14 cellular contexts compared by ENCODE assay signal in genomic region chr17:27741971-27742370, GRCh38. TPM values are rescaled to one million over a fixed set of nuclear protein-coding genes. Genes with fewer than 3 reads are reported as not detected.
DNase-seq lines count a peak whose midpoint lies in the region; ATAC-seq and TF ChIP-seq lines count a peak whose summit lies in the region.
"Had no signal": no experiment of that assay in that cellular context is flagged by ENCODE, and none has a peak within 500 bp of the region (broad histone marks: within the 10 kb centered on the region; RNA-seq: fewer than 3 reads in every experiment).

No MANE protein-coding gene starts in this region.

- no peak for TF ChIP-seq CTCF in endodermal cell (conservative IDR thresholded peaks at IDR 0.05)
- TF ChIP-seq CTCF in osteoblast (IDR thresholded peaks at IDR 0.05; ENCODE audit: extremely low read depth, low read depth, low read length): no peak
- no peak for TF ChIP-seq CTCF in MM.1S (IDR thresholded peaks at IDR 0.05; ENCODE audit: low read length)

- H3K27me3 ChIP-seq in ACC112 (ENCODE audit: insufficient read depth, low read length) (peaks cover 9% of the 10 kb centered on the region; the same call in 1 of the 2 replicates), adipocyte (replicated peaks; ENCODE audit: control insufficient read depth, insufficient read depth, low read length) (peaks cover 5% of the 10 kb centered on the region), endodermal cell (ENCODE audit: control insufficient read depth, insufficient read depth, low read length, poor library complexity, severe bottlenecking) (no peaks in the 10 kb centered on the region), osteoblast (ENCODE audit: insufficient read depth, low read length) (peaks cover 3% of the 10 kb centered on the region), MM.1S (replicated peaks; ENCODE audit: insufficient read depth, low read length) (no peaks in the 10 kb centered on the region)
- H3K27me3 ChIP-seq: BLaER1 treated with 17β-estradiol and CSF1 and Interleukin-3, amounts not matched to agents 10 nM and 100 nM had no signal

- no peak overlapping the region for H3K27ac Mint-ChIP-seq in endodermal cell
- H3K27ac Mint-ChIP-seq in activated CD8-positive, alpha-beta T cell treated with anti-CD3 and anti-CD28 coated beads, Interleukin-2, amount 10 ng/mL, durations not matched to agents 7 days and 5 days: no peak overlapping the region
- H3K27ac Mint-ChIP-seq: CD4-positive, CD25-positive, alpha-beta regulatory T cell had no signal

- H3F3A ChIP-seq in MM.1S (ENCODE audit: insufficient read depth, low read length): no peaks in the 10 kb centered on the region

- H4K20me1 ChIP-seq in osteoblast (ENCODE audit: insufficient read depth, low read length) (no peaks in the 10 kb centered on the region), MM.1S (ENCODE audit: insufficient read depth, low read length) (no peaks in the 10 kb centered on the region)
- H4K20me1 ChIP-seq: BLaER1 treated with 17β-estradiol and CSF1 and Interleukin-3, amounts not matched to agents 10 nM and 100 nM had no signal

- CTCF ChIA-PET in activated CD8-positive, alpha-beta T cell treated with anti-CD3 and anti-CD28 coated beads, Interleukin-2, amount 10 ng/mL, durations not matched to agents 7 days and 5 days (lab: Charles Lee): interaction anchor here (1.0 kb wide), 1 partner anchor 138 kb away, joined by 3 read pairs; no protein-coding TSS in a partner anchor

- no peaks in the 10 kb centered on the region for H3K9me2 ChIP-seq in MM.1S (replicated peaks; ENCODE audit: insufficient read depth, low read length)

- no peaks in the 10 kb centered on the region for H3K79me2 ChIP-seq in ACC112 (ENCODE audit: control insufficient read depth, insufficient read depth, low read length, unreplicated experiment)
- H3K79me2 ChIP-seq in osteoblast (ENCODE audit: insufficient read depth, low read length): no peaks in the 10 kb centered on the region
- no peaks in the 10 kb centered on the region for H3K79me2 ChIP-seq in MM.1S (ENCODE audit: low read length)

- H3K27ac ChIP-seq in ACC112 (ENCODE audit: low read depth, low read length) (peak overlapping the region; percentile 3; the same call in 1 of the 2 replicates), endodermal cell (ENCODE audit: low read depth, low read length) (no peak overlapping the region), osteoblast (ENCODE audit: low read depth, low read length) (no peak overlapping the region), MM.1S (ENCODE audit: low read length) (no peak overlapping the region)
- H3K27ac ChIP-seq: BLaER1 treated with 17β-estradiol and CSF1 and Interleukin-3, amounts not matched to agents 10 nM and 100 nM had no signal

- H3K27me3 Mint-ChIP-seq in endodermal cell (ENCODE audit: insufficient read depth): no peaks in the 10 kb centered on the region
- peaks cover 5% of the 10 kb centered on the region for H3K27me3 Mint-ChIP-seq in activated CD8-positive, alpha-beta T cell treated with anti-CD3 and anti-CD28 coated beads, Interleukin-2, amount 10 ng/mL, durations not matched to agents 7 days and 5 days (ENCODE audit: low read depth)
- H3K27me3 Mint-ChIP-seq: CD4-positive, CD25-positive, alpha-beta regulatory T cell had no signal

- no peak overlapping the region for H3K4me3 Mint-ChIP-seq in endodermal cell
- no peak overlapping the region for H3K4me3 Mint-ChIP-seq in activated CD8-positive, alpha-beta T cell treated with anti-CD3 and anti-CD28 coated beads, Interleukin-2, amount 10 ng/mL, durations not matched to agents 7 days and 5 days
- H3K4me3 Mint-ChIP-seq: CD4-positive, CD25-positive, alpha-beta regulatory T cell had no signal

- no peak for DNase-seq in adipocyte (ENCODE audit: low read depth)
- peak; percentile 11 for DNase-seq in endodermal cell
- no peak for DNase-seq in osteoblast (ENCODE audit: insufficient read length, low spot score, missing footprints)
- DNase-seq in NCI-H146 treated with DMSO at 0.1 percent for 48 hours (lab: John Stamatoyannopoulos, UW; ENCODE audit: unreplicated experiment): no peak
- DNase-seq in MM.1S: no peak
- DNase-seq in activated CD8-positive, alpha-beta T cell treated with anti-CD3 and anti-CD28 coated beads, Interleukin-2, amount 10 ng/mL, durations not matched to agents 7 days and 5 days: no peak
- DNase-seq: 8988T; ACHN; CD4-positive, CD25-positive, alpha-beta regulatory T cell; DMS53 had no signal

- H3K4me3 ChIP-seq in ACC112 (ENCODE audit: low read depth, low read length) (no peak overlapping the region), adipocyte (ENCODE audit: low read length) (peak overlapping the region; percentile 64), endodermal cell (ENCODE audit: low read length) (no peak overlapping the region), osteoblast (ENCODE audit: insufficient read depth, low read length) (no peak overlapping the region), MM.1S (ENCODE audit: low read length) (no peak overlapping the region)
- H3K4me3 ChIP-seq: BLaER1 treated with 17β-estradiol and CSF1 and Interleukin-3, amounts not matched to agents 10 nM and 100 nM had no signal

- WGBS in endodermal cell (ENCODE audit: insufficient coverage in 1 of 2, insufficient read length in 1 of 2), 2 experiments: 84 to 100% methylated on average over 2 of the region's 2 CpGs

- no peaks in the 10 kb centered on the region for H3K36me3 Mint-ChIP-seq in endodermal cell (ENCODE audit: low read depth)
- H3K36me3 Mint-ChIP-seq in activated CD8-positive, alpha-beta T cell treated with anti-CD3 and anti-CD28 coated beads, Interleukin-2, amount 10 ng/mL, durations not matched to agents 7 days and 5 days (ENCODE audit: low read depth): no peaks in the 10 kb centered on the region
- H3K36me3 Mint-ChIP-seq: CD4-positive, CD25-positive, alpha-beta regulatory T cell had no signal

- H3K9me3 ChIP-seq in adipocyte (ENCODE audit: control insufficient read depth, low read length) (no peaks in the 10 kb centered on the region), endodermal cell (ENCODE audit: control insufficient read depth, low read length) (no peaks in the 10 kb centered on the region), osteoblast (ENCODE audit: low read depth, low read length) (no peaks in the 10 kb centered on the region), MM.1S (replicated peaks; ENCODE audit: insufficient read depth, low read length) (no peaks in the 10 kb centered on the region)
- H3K9me3 ChIP-seq: BLaER1 treated with 17β-estradiol and CSF1 and Interleukin-3, amounts not matched to agents 10 nM and 100 nM had no signal

- H3K4me2 ChIP-seq in osteoblast (ENCODE audit: insufficient read depth, low read length) (no peak overlapping the region), MM.1S (ENCODE audit: low read depth, low read length) (no peak overlapping the region)

- H3K36me3 ChIP-seq in ACC112 (ENCODE audit: insufficient read depth, low read length) (no peaks in the 10 kb centered on the region), adipocyte (ENCODE audit: control insufficient read depth, insufficient read depth, low read length, severe bottlenecking) (no peaks in the 10 kb centered on the region), endodermal cell (ENCODE audit: control insufficient read depth, insufficient read depth, low read length) (no peaks in the 10 kb centered on the region), osteoblast (ENCODE audit: insufficient read depth, low read length) (no peaks in the 10 kb centered on the region), MM.1S (replicated peaks; ENCODE audit: insufficient read depth, low read length) (no peaks in the 10 kb centered on the region)
- H3K36me3 ChIP-seq: BLaER1 treated with 17β-estradiol and CSF1 and Interleukin-3, amounts not matched to agents 10 nM and 100 nM had no signal

- H3K9me3 Mint-ChIP-seq in endodermal cell: no peaks in the 10 kb centered on the region
- H3K9me3 Mint-ChIP-seq in activated CD8-positive, alpha-beta T cell treated with anti-CD3 and anti-CD28 coated beads, Interleukin-2, amount 10 ng/mL, durations not matched to agents 7 days and 5 days (ENCODE audit: insufficient read depth): no peaks in the 10 kb centered on the region
- H3K9me3 Mint-ChIP-seq: CD4-positive, CD25-positive, alpha-beta regulatory T cell had no signal

- no peak for ATAC-seq in activated CD8-positive, alpha-beta T cell treated with anti-CD3 and anti-CD28 coated beads, Interleukin-2, amount 10 ng/mL, durations not matched to agents 7 days and 5 days

- POLR2A ChIA-PET in activated CD8-positive, alpha-beta T cell treated with anti-CD3 and anti-CD28 coated beads, Interleukin-2, amount 10 ng/mL, durations not matched to agents 7 days and 5 days (lab: Charles Lee): no interaction called here

- H3K4me1 ChIP-seq in ACC112 (ENCODE audit: control insufficient read depth, insufficient read depth, low read length, unreplicated experiment) (peaks cover 3% of the 10 kb centered on the region), adipocyte (ENCODE audit: control insufficient read depth, insufficient read depth, low read length) (peaks cover 12% of the 10 kb centered on the region), endodermal cell (ENCODE audit: control insufficient read depth, insufficient read depth, low read length) (no peaks in the 10 kb centered on the region), osteoblast (ENCODE audit: insufficient read depth, low read length) (no peaks in the 10 kb centered on the region), MM.1S (ENCODE audit: low read length) (no peaks in the 10 kb centered on the region)

- H2AFZ ChIP-seq in ACC112 (ENCODE audit: low read length, unreplicated experiment) (no peak overlapping the region), osteoblast (ENCODE audit: low read length) (peak overlapping the region; percentile 47), MM.1S (ENCODE audit: low read length) (no peak overlapping the region)

- H3K4me1 Mint-ChIP-seq in endodermal cell: no peaks in the 10 kb centered on the region
- H3K4me1 Mint-ChIP-seq in activated CD8-positive, alpha-beta T cell treated with anti-CD3 and anti-CD28 coated beads, Interleukin-2, amount 10 ng/mL, durations not matched to agents 7 days and 5 days (ENCODE audit: low read depth): no peaks in the 10 kb centered on the region
- H3K4me1 Mint-ChIP-seq: CD4-positive, CD25-positive, alpha-beta regulatory T cell had no signal

- no peak overlapping the region for H3K9ac ChIP-seq in adipocyte (ENCODE audit: low read length)
- no peak overlapping the region for H3K9ac ChIP-seq in endodermal cell (ENCODE audit: extremely low read depth, low read length, poor library complexity, severe bottlenecking)
- no peak overlapping the region for H3K9ac ChIP-seq in MM.1S (ENCODE audit: low read length)
- H3K9ac ChIP-seq: BLaER1 treated with 17β-estradiol and CSF1 and Interleukin-3, amounts not matched to agents 10 nM and 100 nM had no signal

RNA-seq across cellular contexts. Expression of gene NOS2, which starts 58.4 kb away (rescaled TPM):
- total RNA-seq in endodermal cell (under 1 TPM; 0.26 to 0.62 TPM), osteoblast (not detected in 2 replicates)
- polyA plus RNA-seq in endodermal cell (2013, experiment 1 of 2): 9.1 TPM
- 6.7 TPM for polyA plus RNA-seq in endodermal cell (2013, experiment 2 of 2)
- total RNA-seq in activated CD8-positive, alpha-beta T cell treated with anti-CD3 and anti-CD28 coated beads, Interleukin-2, amount 10 ng/mL, durations not matched to agents 7 days and 5 days: not detected
- total RNA-seq: HT-29 had no signal
- polyA plus RNA-seq: CD4-positive, CD25-positive, alpha-beta regulatory T cell; IMR-90 had no signal
